8 cellular contexts compared by ENCODE assay signal in the genomic region with DNA sequence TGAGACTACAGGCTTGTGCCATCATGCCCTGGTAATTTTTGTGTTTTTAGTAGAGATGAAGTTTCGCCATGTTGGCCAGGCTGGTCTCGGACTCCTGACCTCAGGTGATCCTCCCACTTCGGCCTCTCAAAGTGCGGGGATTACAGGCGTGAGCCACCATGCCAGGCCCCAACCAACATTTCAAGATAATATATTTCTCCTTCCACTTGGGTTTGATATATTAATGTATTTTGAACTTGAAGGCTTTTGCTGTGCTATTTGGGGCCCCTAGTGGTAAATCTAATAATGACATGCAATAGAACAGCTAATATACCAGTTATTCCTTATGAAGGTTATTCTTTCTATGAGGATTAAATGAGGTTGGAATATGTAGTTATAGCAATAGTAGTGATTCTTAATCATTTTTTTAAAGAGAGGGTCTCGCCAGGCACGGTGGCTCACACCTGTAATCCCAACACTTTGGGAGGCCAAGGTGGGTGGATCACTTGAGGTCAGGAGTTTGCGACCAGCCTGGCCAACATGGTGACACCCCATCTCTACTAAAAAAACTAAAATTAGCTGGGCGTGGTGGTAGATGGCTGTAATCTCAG. TPM values are rescaled to one million over a fixed set of nuclear protein-coding genes. Genes with fewer than 3 reads are reported as not detected.
DNase-seq lines count a peak whose midpoint lies in the region; ATAC-seq, FAIRE-seq and TF ChIP-seq lines count a peak whose summit lies in the region.
"Not testable (repeated sequence)": the region's sequence is repeated elsewhere in the genome, so short reads cannot be mapped to it uniquely, and the experiment has no call there.

No MANE protein-coding gene starts in this region.

- not testable (repeated sequence) for H3K14ac ChIP-seq in IMR-90 (replicated peaks; ENCODE audit: low read depth, low read length)

- not testable (repeated sequence) for H2AK5ac ChIP-seq in IMR-90 (ENCODE audit: low read depth, low read length)

- not testable (repeated sequence) for TF ChIP-seq RAD21 in IMR-90 (IDR thresholded peaks at IDR 0.05; ENCODE audit: low read length); SK-N-SH (IDR thresholded peaks at IDR 0.05; ENCODE audit: low read length); K562 (CRISPR knock-in tag; conservative IDR thresholded peaks at IDR 0.05 in 1 of 2, IDR thresholded peaks at IDR 0.05 in 1 of 2); neural cell (conservative IDR thresholded peaks at IDR 0.05)

- H3K27ac Mint-ChIP-seq in stimulated activated naive B cell treated with anti-CD40 and anti-IgM and Interleukin-4, amounts not matched to agents 10 μg/mL and 1 μg/mL and 100 μg/mL, for 72 hours, result not testable (repeated sequence)

- not testable (repeated sequence) for H4K5ac ChIP-seq in IMR-90 (ENCODE audit: low read depth, low read length)

- not testable (repeated sequence) for H2BK120ac ChIP-seq in IMR-90 (ENCODE audit: low read depth, low read length)

- not testable (repeated sequence) for H3K27me3 Mint-ChIP-seq in stimulated activated naive B cell treated with anti-CD40 and anti-IgM and Interleukin-4, amounts not matched to agents 10 μg/mL and 1 μg/mL and 100 μg/mL, for 72 hours

- BruUV-seq in IMR-90 (replicated peaks; lab: Mats Ljungman, UMichigan); K562 (replicated peaks; lab: Mats Ljungman, UMichigan): not testable (repeated sequence)

- H3K23ac ChIP-seq in IMR-90 (ENCODE audit: low read depth, low read length), result not testable (repeated sequence)

- not testable (repeated sequence) for H3K18ac ChIP-seq in IMR-90 (ENCODE audit: low read depth, low read length)

- H3K4me3 ChIP-seq in IMR-90 (ENCODE audit: insufficient read depth, low read depth, low read length); SK-N-SH (ENCODE audit: low read depth in 2 of 2, low read length in 1 of 2); K562; esophagus muscularis mucosa; neural cell (ENCODE audit: low read length): not testable (repeated sequence)

- not testable (repeated sequence) for H3F3A ChIP-seq in SK-N-SH (replicated peaks; ENCODE audit: insufficient read depth); neural cell (ENCODE audit: insufficient read depth, low read length, poor library complexity, severe bottlenecking)

- not testable (repeated sequence) for H4K8ac ChIP-seq in IMR-90 (ENCODE audit: low read depth in 2 of 2, low read length in 2 of 2)

- H3K56ac ChIP-seq in IMR-90 (ENCODE audit: extremely low read depth, insufficient read depth, low read length), result not testable (repeated sequence)

- H2BK5ac ChIP-seq in IMR-90 (ENCODE audit: low read depth, low read length, poor library complexity, severe bottlenecking), result not testable (repeated sequence)

- not testable (repeated sequence) for H3K9ac ChIP-seq in IMR-90 (ENCODE audit: low read depth, low read length); SK-N-SH; K562 (ENCODE audit: insufficient read depth in 1 of 2, low read depth in 2 of 2, low read length in 2 of 2); neural cell (ENCODE audit: low read length)

- not testable (repeated sequence) for H3K4me3 Mint-ChIP-seq in stimulated activated naive B cell treated with anti-CD40 and anti-IgM and Interleukin-4, amounts not matched to agents 10 μg/mL and 1 μg/mL and 100 μg/mL, for 72 hours

- not testable (repeated sequence) for H4K20me1 ChIP-seq in IMR-90 (ENCODE audit: insufficient read depth, low read length); SK-N-SH (ENCODE audit: insufficient read depth); K562 (replicated peaks; ENCODE audit: control insufficient read depth, insufficient read depth, low read length); neural cell (ENCODE audit: insufficient read depth)

- not testable (repeated sequence) for DNase-seq in IMR-90; SK-N-SH; K562 (ENCODE audit: extremely low read depth in 1 of 4, low spot score in 3 of 4); esophagus muscularis mucosa (ENCODE audit: extremely low spot score); left colon; stimulated activated naive B cell treated with anti-CD40 and anti-IgM and Interleukin-4, amounts not matched to agents 10 μg/mL and 1 μg/mL and 100 μg/mL, for 72 hours

- H3K36me3 ChIP-seq in IMR-90 (ENCODE audit: control insufficient read depth, insufficient read depth, low read length); SK-N-SH (replicated peaks in 1 of 2; ENCODE audit: control insufficient read depth in 1 of 2, insufficient read depth in 2 of 2, low read length in 1 of 2); K562 (ENCODE audit: control insufficient read depth, insufficient read depth, low read length); esophagus muscularis mucosa; neural cell (ENCODE audit: insufficient read depth, low read length): not testable (repeated sequence)

- not testable (repeated sequence) for H3K79me1 ChIP-seq in IMR-90 (ENCODE audit: low read depth in 1 of 2, low read length in 2 of 2)

- H3K27ac ChIP-seq in C4-2B; IMR-90 (ENCODE audit: insufficient read depth, low read length); SK-N-SH (ENCODE audit: low read depth in 2 of 2, low read length in 1 of 2); K562 (ENCODE audit: extremely low read depth, low read depth, low read length); esophagus muscularis mucosa (replicated peaks in 1 of 4); neural cell (ENCODE audit: low read length): not testable (repeated sequence)

- H3K9me3 ChIP-seq in IMR-90 (ENCODE audit: control insufficient read depth, insufficient read depth, low read length); SK-N-SH; K562 (replicated peaks; ENCODE audit: control insufficient read depth, insufficient read depth, low read depth, low read length); esophagus muscularis mucosa; neural cell (ENCODE audit: low read length): not testable (repeated sequence)

- TF ChIP-seq POLR2A in IMR-90 (IDR thresholded peaks at IDR 0.05; ENCODE audit: low read depth, low read length); K562 (conservative IDR thresholded peaks at IDR 0.05); esophagus muscularis mucosa (IDR thresholded peaks at IDR 0.05; ENCODE audit: low read depth): not testable (repeated sequence)

- not testable (repeated sequence) for H3K9me2 ChIP-seq in SK-N-SH; neural cell (ENCODE audit: insufficient read depth, low read length)

- not testable (repeated sequence) for H3K79me2 ChIP-seq in SK-N-SH (ENCODE audit: insufficient read depth); K562 (ENCODE audit: control insufficient read depth, insufficient read depth, low read length); neural cell (replicated peaks; ENCODE audit: insufficient read depth, low read length)

- TF ChIP-seq EP300 in SK-N-SH (IDR thresholded peaks at IDR 0.05; ENCODE audit: borderline replicate concordance in 1 of 2, low read depth in 1 of 2, low read length in 1 of 2); K562 (IDR thresholded peaks at IDR 0.05; ENCODE audit: low read length); esophagus muscularis mucosa (IDR thresholded peaks at IDR 0.05); neural cell (conservative IDR thresholded peaks at IDR 0.05; ENCODE audit: poor library complexity, severe bottlenecking): not testable (repeated sequence)

- not testable (repeated sequence) for H3K9me1 ChIP-seq in IMR-90 (ENCODE audit: insufficient read depth, low read length); K562 (ENCODE audit: control insufficient read depth, insufficient read depth, low read length)

- POLR2A ChIA-PET in IMR-90 (lab: Charles Lee; ENCODE audit: unreplicated experiment); SK-N-SH (lab: Yijun Ruan, JAX): not testable (repeated sequence)
- POLR2A ChIA-PET in K562 (lab: Yijun Ruan, JAX), result interaction anchor here (0.6 kb wide), 1 partner anchor 72 kb away, joined by 3 read pairs; no protein-coding TSS in a partner anchor

- no CpG with 5 or more reads among the region's 9 CpGs for WGBS in IMR-90 (ENCODE audit: extremely low coverage in 2 of 2, insufficient read length in 1 of 2), 2 experiments
- 90% methylated on average over 8 of the region's 9 CpGs for WGBS in SK-N-SH (ENCODE audit: low lambda C conversion rate)
- 56% methylated on average over 2 of the region's 9 CpGs for WGBS in K562 (ENCODE audit: insufficient coverage, low coverage, missing lambda C conversion rate)
- WGBS in esophagus muscularis mucosa, result 77% methylated on average over 9 of the region's 9 CpGs

- H3K9me3 Mint-ChIP-seq in stimulated activated naive B cell treated with anti-CD40 and anti-IgM and Interleukin-4, amounts not matched to agents 10 μg/mL and 1 μg/mL and 100 μg/mL, for 72 hours, result not testable (repeated sequence)

- intact Hi-C loops in IMR-90 (cut with micrococcal nuclease); K562 (cut with micrococcal nuclease); esophagus muscularis mucosa (cut with DNase I); left colon (cut with DNase I, micrococcal nuclease): not testable (repeated sequence)

- H3K4me1 ChIP-seq in IMR-90 (ENCODE audit: control insufficient read depth, insufficient read depth, low read length); SK-N-SH (ENCODE audit: control insufficient read depth in 1 of 2, insufficient read depth in 2 of 2, low read depth in 1 of 2, low read length in 1 of 2); K562 (replicated peaks in 1 of 2; ENCODE audit: control insufficient read depth in 2 of 2, insufficient read depth in 2 of 2, low read length in 2 of 2); esophagus muscularis mucosa: not testable (repeated sequence)

- not testable (repeated sequence) for H3K36me3 Mint-ChIP-seq in stimulated activated naive B cell treated with anti-CD40 and anti-IgM and Interleukin-4, amounts not matched to agents 10 μg/mL and 1 μg/mL and 100 μg/mL, for 72 hours

- H4K91ac ChIP-seq in IMR-90 (ENCODE audit: insufficient read depth, low read depth, low read length), result not testable (repeated sequence)

- H2BK20ac ChIP-seq in IMR-90 (ENCODE audit: low read depth, low read length), result not testable (repeated sequence)

- CTCF ChIA-PET in IMR-90 (lab: Yijun Ruan, JAX); SK-N-SH (lab: Yijun Ruan, JAX); K562 (lab: Yijun Ruan, JAX; ENCODE audit: low intra/inter-chr PET ratio): not testable (repeated sequence)

- dilution Hi-C loops in IMR-90 (cut with HindIII; ENCODE audit: low sequenced_read_pairs, unreplicated experiment), result not testable (repeated sequence)

- not testable (repeated sequence) for H2BK15ac ChIP-seq in IMR-90 (ENCODE audit: low read depth, low read length)

- not testable (repeated sequence) for H2AFZ ChIP-seq in IMR-90 (replicated peaks; ENCODE audit: low read length, poor library complexity); SK-N-SH (ENCODE audit: low read depth); K562 (ENCODE audit: low read depth, low read length); neural cell (ENCODE audit: low read depth, low read length)

- H3K4me1 Mint-ChIP-seq in stimulated activated naive B cell treated with anti-CD40 and anti-IgM and Interleukin-4, amounts not matched to agents 10 μg/mL and 1 μg/mL and 100 μg/mL, for 72 hours, result not testable (repeated sequence)

- H2AK9ac ChIP-seq in IMR-90 (replicated peaks; ENCODE audit: low read depth, low read length, poor library complexity), result not testable (repeated sequence)

- not testable (repeated sequence) for FAIRE-seq in K562 (lab: Jason Lieb, UNC)

- H3K27me3 ChIP-seq in IMR-90 (ENCODE audit: control insufficient read depth, insufficient read depth, low read length); SK-N-SH (ENCODE audit: insufficient read depth); K562 (ENCODE audit: control insufficient read depth in 2 of 2, insufficient read depth in 2 of 2, low read length in 2 of 2); esophagus muscularis mucosa; neural cell (ENCODE audit: insufficient read depth, low read depth, low read length): not testable (repeated sequence)

- TF ChIP-seq CTCF in C4-2B (conservative IDR thresholded peaks at IDR 0.05) (peak; percentile 14; the same call in 1 of the 2 replicates), SK-N-SH (IDR thresholded peaks at IDR 0.05) (peak; percentile 44), esophagus muscularis mucosa (IDR thresholded peaks at IDR 0.05) (peak; percentile 13 to 30 (median 22)), neural cell (IDR thresholded peaks at IDR 0.05; ENCODE audit: poor library complexity, severe bottlenecking) (peak; percentile 50)
- not testable (repeated sequence) for TF ChIP-seq CTCF in IMR-90 (conservative IDR thresholded peaks at IDR 0.05; ENCODE audit: low read depth, low read length); K562 (IDR thresholded peaks at IDR 0.05 in 2 of 3, conservative IDR thresholded peaks at IDR 0.05 in 1 of 3; ENCODE audit: insufficient read depth in 2 of 3, low read depth in 1 of 3, low read length in 3 of 3)

- in situ Hi-C loops in IMR-90 (cut with MboI; ENCODE audit: low sequenced_read_pairs); K562 (cut with MboI): not testable (repeated sequence)

- not testable (repeated sequence) for H3K4me2 ChIP-seq in IMR-90 (ENCODE audit: low read depth, low read length); SK-N-SH; K562 (ENCODE audit: insufficient read depth, low read length); neural cell (ENCODE audit: low read length)

- ATAC-seq in IMR-90 (ENCODE audit: low read depth) (peak; percentile 87), K562 (peak; percentile 79), left colon (peak; percentile 55)
- peak; percentile 44 to 50 for ATAC-seq in stimulated activated naive B cell treated with anti-CD40 and anti-IgM and Interleukin-4, amounts not matched to agents 10 μg/mL and 1 μg/mL and 100 μg/mL, for 72 hours (replicated peaks)

- not testable (repeated sequence) for H3K4ac ChIP-seq in IMR-90 (ENCODE audit: low read depth, low read length)

RNA-seq across cellular contexts. Expression of a gene that starts 54.1 kb away (rescaled TPM):
- total RNA-seq in IMR-90 (2012; rRNA removed) (19.9 and 28.1 TPM in 2 replicates), K562 (2014; rRNA removed) (31.6 and 32.7 TPM in 2 replicates), K562 (2014; rRNA removed; fragmentation: Illumina TruSeq; extraction: Trizol) (51.2 and 56.0 TPM in 2 replicates), K562 (2015; rRNA removed; fragmentation: Illumina TruSeq; extraction: Trizol) (46.7 and 50.8 TPM in 2 replicates), K562 (2021) (33.6 and 37.3 TPM in 2 replicates), esophagus muscularis mucosa (10 to 100 TPM; 17.0 to 25.7 (median 22.8) TPM), left colon (10 to 100 TPM; 31.3 to 33.0 TPM)
- polyA plus RNA-seq in IMR-90 (2012; rRNA removed) (7.4 and 10.6 TPM in 2 replicates), SK-N-SH (2012; rRNA removed) (4.7 and 6.7 TPM in 2 replicates), K562 (2011; rRNA removed) (29.1 and 39.4 TPM in 2 replicates), K562 (2014; fragmentation: Illumina TruSeq; extraction: Trizol) (34.4 and 41.6 TPM in 2 replicates), K562 (2014; fragmentation: Nextera tagmentation; extraction: Ambion mirVana) (10 to 100 TPM; 21.6 to 51.1 TPM), K562 (2014; rRNA removed) (25.1 and 29.2 TPM in 2 replicates), neural cell (12.0 and 15.8 TPM in 2 replicates)
- 1.5 and 1.6 TPM in 2 replicates for polyA plus RNA-seq in IMR-90 (2012; cell fraction: cytosol; rRNA removed)
- 3.1 and 18.1 TPM in 2 replicates for polyA plus RNA-seq in IMR-90 (2012; cell fraction: nucleus; rRNA removed; ENCODE audit: low replicate concordance)
- polyA plus RNA-seq in SK-N-SH (2012; cell fraction: cytosol; rRNA removed), result 6.7 and 7.6 TPM in 2 replicates
- polyA plus RNA-seq in SK-N-SH (2012; cell fraction: nucleus; rRNA removed), result 6.7 and 12.7 TPM in 2 replicates
- 10.5 and 32.7 TPM in 2 replicates for total RNA-seq in K562 (2011; cell fraction: chromatin; rRNA removed; ENCODE audit: low replicate concordance)
- 9.2 and 12.9 TPM in 2 replicates for total RNA-seq in K562 (2011; cell fraction: nucleolus; rRNA removed)
- 13.1 and 16.8 TPM in 2 replicates for total RNA-seq in K562 (2011; cell fraction: nucleoplasm; rRNA removed)
- polyA plus RNA-seq in K562 (2011; cell fraction: cytosol; rRNA removed), result 9.1 and 12.3 TPM in 2 replicates
- 11.0 and 11.8 TPM in 2 replicates for polyA plus RNA-seq in K562 (2011; cell fraction: nucleus; rRNA removed)
- 17.6 and 25.0 TPM in 2 replicates for polyA plus RNA-seq in K562 (2012)
- polyA minus RNA-seq in K562 (2011; rRNA and poly(A)+ RNA removed), result 47.9 and 51.8 TPM in 2 replicates
- polyA minus RNA-seq in K562 (2011; cell fraction: cytosol; rRNA and poly(A)+ RNA removed), result 14.8 and 21.9 TPM in 2 replicates
- 8.9 and 17.0 TPM in 2 replicates for polyA minus RNA-seq in K562 (2011; cell fraction: nucleus; rRNA and poly(A)+ RNA removed)
- 30.9 and 35.2 TPM in 2 replicates for polyA minus RNA-seq in neural cell

RNA-seq across cellular contexts. Expression of a gene that starts 54.5 kb away (rescaled TPM):
- total RNA-seq in IMR-90 (2012; rRNA removed), result 210 and 222 TPM in 2 replicates
- 58.9 and 64.8 TPM in 2 replicates for polyA plus RNA-seq in IMR-90 (2012; rRNA removed)
- polyA plus RNA-seq in IMR-90 (2012; cell fraction: cytosol; rRNA removed), result 28.1 and 28.9 TPM in 2 replicates
- polyA plus RNA-seq in IMR-90 (2012; cell fraction: nucleus; rRNA removed; ENCODE audit: low replicate concordance), result 14.4 and 40.2 TPM in 2 replicates
- polyA plus RNA-seq in SK-N-SH (2012; rRNA removed), result 43.3 and 56.2 TPM in 2 replicates
- polyA plus RNA-seq in SK-N-SH (2012; cell fraction: cytosol; rRNA removed), result 52.3 and 53.5 TPM in 2 replicates
- 26.2 and 44.4 TPM in 2 replicates for polyA plus RNA-seq in SK-N-SH (2012; cell fraction: nucleus; rRNA removed)
- 31.4 and 84.4 TPM in 2 replicates for total RNA-seq in K562 (2011; cell fraction: chromatin; rRNA removed; ENCODE audit: low replicate concordance)
- 24.7 TPM in 2 replicates for total RNA-seq in K562 (2011; cell fraction: nucleolus; rRNA removed)
- total RNA-seq in K562 (2011; cell fraction: nucleoplasm; rRNA removed), result 36.4 and 46.1 TPM in 2 replicates
- 70.9 and 77.8 TPM in 2 replicates for total RNA-seq in K562 (2014; rRNA removed)
- total RNA-seq in K562 (2014; rRNA removed; fragmentation: Illumina TruSeq; extraction: Trizol), result 92.0 and 103 TPM in 2 replicates
- total RNA-seq in K562 (2015; rRNA removed; fragmentation: Illumina TruSeq; extraction: Trizol), result 77.2 and 84.2 TPM in 2 replicates
- total RNA-seq in K562 (2021), result 85.5 and 87.3 TPM in 2 replicates
- polyA plus RNA-seq in K562 (2011; rRNA removed), result 76.3 and 76.9 TPM in 2 replicates
- polyA plus RNA-seq in K562 (2011; cell fraction: cytosol; rRNA removed), result 38.7 and 50.0 TPM in 2 replicates
- polyA plus RNA-seq in K562 (2011; cell fraction: nucleus; rRNA removed), result 35.3 and 47.6 TPM in 2 replicates
- 63.7 and 72.8 TPM in 2 replicates for polyA plus RNA-seq in K562 (2012)
- 74.5 and 78.1 TPM in 2 replicates for polyA plus RNA-seq in K562 (2014; fragmentation: Illumina TruSeq; extraction: Trizol)
- polyA plus RNA-seq in K562 (2014; fragmentation: Nextera tagmentation; extraction: Ambion mirVana), result 10 to 100 TPM; 21.9 to 24.2 TPM
- polyA plus RNA-seq in K562 (2014; rRNA removed), result 51.2 and 53.0 TPM in 2 replicates
- 113 and 122 TPM in 2 replicates for polyA minus RNA-seq in K562 (2011; rRNA and poly(A)+ RNA removed)
- polyA minus RNA-seq in K562 (2011; cell fraction: cytosol; rRNA and poly(A)+ RNA removed), result 52.6 and 55.2 TPM in 2 replicates
- 13.3 and 24.4 TPM in 2 replicates for polyA minus RNA-seq in K562 (2011; cell fraction: nucleus; rRNA and poly(A)+ RNA removed)
- total RNA-seq in esophagus muscularis mucosa, result 100 to 1,000 TPM; 152 to 187 (median 161) TPM
- 100 to 1,000 TPM; 128 to 185 TPM for total RNA-seq in left colon
- 107 and 110 TPM in 2 replicates for polyA plus RNA-seq in neural cell
- 146 and 152 TPM in 2 replicates for polyA minus RNA-seq in neural cell
